21 cellular contexts compared by ENCODE assay signal in the genomic region with DNA sequence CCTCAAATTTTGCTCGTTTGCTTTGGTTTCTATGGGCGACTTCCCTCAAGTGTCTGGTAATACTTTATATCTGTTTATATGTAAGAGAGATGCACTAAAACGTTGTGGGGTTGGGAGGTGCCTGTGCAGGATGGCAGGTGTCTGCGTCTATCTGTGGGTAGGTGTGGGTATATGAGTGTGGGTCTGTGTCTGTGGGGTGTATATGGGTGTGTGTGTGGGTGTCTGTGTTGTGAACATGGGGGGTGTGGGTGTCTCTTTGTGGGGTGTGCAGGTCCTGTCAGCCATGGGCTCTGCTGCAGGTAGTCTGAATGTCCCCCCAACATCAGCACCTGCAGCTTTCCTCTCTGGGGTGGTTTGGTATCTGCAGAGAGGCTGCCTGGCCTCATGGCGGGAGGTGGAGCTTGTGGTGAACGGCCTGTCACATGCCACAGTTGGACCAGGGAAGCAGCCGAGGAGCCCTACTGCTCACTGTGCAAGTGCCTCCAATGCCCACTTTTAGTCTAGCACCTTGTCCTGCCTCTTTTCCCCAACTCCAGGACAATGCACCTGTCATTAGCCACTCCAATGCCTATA.
"Had no signal": no experiment of that assay in that cellular context is flagged by ENCODE, and none has a peak within 500 bp of the region (broad histone marks: within the 10 kb centered on the region; RNA-seq: fewer than 3 reads in every experiment).

No MANE protein-coding gene starts in this region.

- H3K4me3 ChIP-seq: dorsolateral prefrontal cortex, gastrocnemius medialis, lung, mucosa of descending colon, prostate gland, right atrium auricular region, smooth muscle cell, stomach, thyroid gland had no signal

- H3K4me1 ChIP-seq: gastrocnemius medialis, prostate gland, right atrium auricular region, stomach, thyroid gland had no signal

- H3K27ac ChIP-seq: dorsolateral prefrontal cortex, gastrocnemius medialis, prostate gland, right atrium auricular region, stomach, thyroid gland had no signal

- ATAC-seq: gastrocnemius medialis; left lobe of liver; mucosa of descending colon; sciatic nerve; stimulated activated effector memory CD8-positive, alpha-beta T cell treated with anti-CD3 and anti-CD28 coated beads, Interleukin-12 subunit alpha, Interleukin-12 subunit beta, amount 100 ng/mL, for 72 hours had no signal

- FAIRE-seq: colon, kidney had no signal

- H3K4me2 ChIP-seq: smooth muscle cell had no signal

- H3K9me3 ChIP-seq: gastrocnemius medialis, mucosa of descending colon, prostate gland, thyroid gland had no signal

- H3K27me3 ChIP-seq: dorsolateral prefrontal cortex, gastrocnemius medialis, right atrium auricular region, thyroid gland had no signal

- DNase-seq: dorsolateral prefrontal cortex; effector CD4-positive, alpha-beta T cell; foreskin fibroblast; gastrocnemius medialis; kidney; mucosa of descending colon; naive B cell; stimulated activated CD4-positive, alpha-beta T cell treated with anti-CD3 and anti-CD28 coated beads, Interleukin-12 subunit alpha, Interleukin-12 subunit beta, amount 100 ng/mL, for 4 hours; stimulated activated CD4-positive, alpha-beta T cell treated with anti-CD3 and anti-CD28 coated beads, Interleukin-1b, Interleukin-23, amount 100 ng/mL, for 48 hours; stimulated activated CD4-positive, alpha-beta T cell treated with anti-CD3 and anti-CD28 coated beads, Interleukin-4, amount 100 ng/mL, for 1 hour; stimulated activated naive CD4-positive, alpha-beta T cell treated with Interleukin-2 at 50 U/mL for 16 hours; stomach; thyroid gland had no signal

- H3K36me3 ChIP-seq: gastrocnemius medialis, prostate gland, right atrium auricular region, stomach, thyroid gland had no signal
